In genomic region chr16:27582883-27583282, GRCh38 we compare ENCODE assay signal across 26 cellular contexts.
"Had no signal": no experiment of that assay in that cellular context is flagged by ENCODE, and none has a peak within 500 bp of the region (broad histone marks: within the 10 kb centered on the region; RNA-seq: fewer than 3 reads in every experiment).

No MANE protein-coding gene starts in this region.

- H3K4me3 Mint-ChIP-seq: activated CD8-positive, alpha-beta memory T cell treated with anti-CD3 and anti-CD28 coated beads, Interleukin-2, amount 10 ng/mL, durations not matched to agents 7 days and 5 days; activated naive CD4-positive, alpha-beta T cell treated with anti-CD3 and anti-CD28 coated beads for 36 hours; activated naive CD8-positive, alpha-beta T cell; activated T-cell treated with anti-CD3 and anti-CD28 coated beads, Interleukin-2, amount 50 U/mL, for 24 hours; T-cell had no signal

- H3K36me3 ChIP-seq: brain microvascular endothelial cell, colonic mucosa had no signal

- H3K9me3 Mint-ChIP-seq: activated naive CD4-positive, alpha-beta T cell treated with anti-CD3 and anti-CD28 coated beads for 36 hours; activated T-cell treated with anti-CD3 and anti-CD28 coated beads, Interleukin-2, amount 50 U/mL, for 24 hours; T-cell had no signal

- H3K27me3 Mint-ChIP-seq: activated CD8-positive, alpha-beta memory T cell treated with anti-CD3 and anti-CD28 coated beads, Interleukin-2, amount 10 ng/mL, durations not matched to agents 7 days and 5 days; activated naive CD8-positive, alpha-beta T cell; activated T-cell treated with anti-CD3 and anti-CD28 coated beads, Interleukin-2, amount 50 U/mL, for 24 hours; T-cell had no signal

- ATAC-seq: activated CD8-positive, alpha-beta memory T cell treated with anti-CD3 and anti-CD28 coated beads, Interleukin-2, amount 10 ng/mL, durations not matched to agents 7 days and 5 days; PC-3; Right ventricle myocardium inferior; T-cell had no signal

- H3K4me3 ChIP-seq: colonic mucosa, SK-N-MC had no signal

- H3K27me3 ChIP-seq: brain microvascular endothelial cell, colonic mucosa had no signal

- DNase-seq: activated CD4-positive, alpha-beta T cell treated with anti-CD3 and anti-CD28 coated beads for 48 hours; activated CD4-positive, alpha-beta T cell treated with anti-CD3 and anti-CD28 coated beads, Interleukin-2, amount 50 U/mL, for 4 hours; activated CD4-positive, CD25-positive, alpha-beta regulatory T cell treated with anti-CD3 and anti-CD28 coated beads, Interleukin-2, amount 50 U/mL, for 72 hours; activated CD8-positive, alpha-beta memory T cell treated with anti-CD3 and anti-CD28 coated beads, Interleukin-2, amount 10 ng/mL, durations not matched to agents 7 days and 5 days; activated effector memory CD4-positive, alpha-beta T cell treated with anti-CD3 and anti-CD28 coated beads, Interleukin-2, amount 50 U/mL, for 16 hours; activated naive CD4-positive, alpha-beta T cell treated with anti-CD3 and anti-CD28 coated beads for 36 hours; activated T-cell treated with anti-CD3 and anti-CD28 coated beads, Interleukin-2, amount 50 U/mL, for 24 hours; amygdala; brain microvascular endothelial cell; caudate nucleus; colonic mucosa; MM.1S; NCI-H1105; NCI-H1436; NCI-H1694 treated with DMSO at 0.1 percent for 48 hours; NCI-H2029 treated with DMSO at 0.1 percent for 48 hours; NCI-H345; NCI-H510A; NCI-H526 treated with DMSO at 0.1 percent for 48 hours; PC-3; T-cell; T-helper 2 cell; T1000 had no signal

- H3K4me1 Mint-ChIP-seq: T-cell had no signal

- H3K9me3 ChIP-seq: colonic mucosa had no signal

- H3K27ac Mint-ChIP-seq: activated CD8-positive, alpha-beta memory T cell treated with anti-CD3 and anti-CD28 coated beads, Interleukin-2, amount 10 ng/mL, durations not matched to agents 7 days and 5 days; activated naive CD4-positive, alpha-beta T cell treated with anti-CD3 and anti-CD28 coated beads for 36 hours; activated naive CD8-positive, alpha-beta T cell; activated T-cell treated with anti-CD3 and anti-CD28 coated beads, Interleukin-2, amount 50 U/mL, for 24 hours; T-cell had no signal

- H3K4me1 ChIP-seq: colonic mucosa had no signal

- H3K27ac ChIP-seq: brain microvascular endothelial cell, colonic mucosa, SK-N-MC had no signal
